18 cellular contexts compared by ENCODE assay signal in genomic region chr3:57709559-57709958, GRCh38. TPM values are rescaled to one million over a fixed set of nuclear protein-coding genes. Genes with fewer than 3 reads are reported as not detected.
DNase-seq lines count a peak whose midpoint lies in the region; ATAC-seq and TF ChIP-seq lines count a peak whose summit lies in the region.
"Had no signal": no experiment of that assay in that cellular context is flagged by ENCODE, and none has a peak within 500 bp of the region (broad histone marks: within the 10 kb centered on the region; RNA-seq: fewer than 3 reads in every experiment).

No MANE protein-coding gene starts in this region.

- H3K27me3 ChIP-seq in ACC112 (ENCODE audit: insufficient read depth, low read length) (no peaks in the 10 kb centered on the region), muscle layer of duodenum (ENCODE audit: low read depth, low read length) (no peaks in the 10 kb centered on the region), Caco-2 (replicated peaks; ENCODE audit: control insufficient read depth, insufficient read depth, low read length) (no peaks in the 10 kb centered on the region)
- H3K27me3 ChIP-seq: colonic mucosa, heart left ventricle had no signal

- intact Hi-C loops in Caco-2 (cut with micrococcal nuclease; ENCODE audit: unreplicated experiment) = no loop called here

- H2AFZ ChIP-seq in ACC112 (ENCODE audit: low read length, unreplicated experiment) = peak overlapping the region; percentile 77

- no peaks in the 10 kb centered on the region for H3K9me3 ChIP-seq in muscle layer of duodenum (ENCODE audit: control insufficient read depth in 1 of 2, low read length in 2 of 2)
- no peaks in the 10 kb centered on the region for H3K9me3 ChIP-seq in Caco-2
- H3K9me3 ChIP-seq: colonic mucosa, heart left ventricle, psoas muscle had no signal

- H3K27ac Mint-ChIP-seq in chondrocyte (ENCODE audit: unreplicated experiment) = peak overlapping the region; percentile 2
- H3K27ac Mint-ChIP-seq in Caco-2 (ENCODE audit: unreplicated experiment) = no peak overlapping the region
- H3K27ac Mint-ChIP-seq: activated CD8-positive, alpha-beta T cell treated with anti-CD3 and anti-CD28 coated beads for 36 hours; activated T-helper 17 cell treated with anti-CD3 and anti-CD28 coated beads, Interleukin-2, amount 50 U/mL, for 72 hours had no signal

- H3K79me2 ChIP-seq in ACC112 (ENCODE audit: control insufficient read depth, insufficient read depth, low read length, unreplicated experiment) = no peaks in the 10 kb centered on the region

- H3K4me3 Mint-ChIP-seq in chondrocyte (ENCODE audit: unreplicated experiment) = no peak overlapping the region
- H3K4me3 Mint-ChIP-seq in Caco-2 (ENCODE audit: unreplicated experiment) = no peak overlapping the region
- H3K4me3 Mint-ChIP-seq: activated CD8-positive, alpha-beta T cell treated with anti-CD3 and anti-CD28 coated beads for 36 hours; activated T-helper 17 cell treated with anti-CD3 and anti-CD28 coated beads, Interleukin-2, amount 50 U/mL, for 72 hours had no signal

- CTCF ChIA-PET in Caco-2 (lab: Charles Lee) = no interaction called here

- H3K9me3 Mint-ChIP-seq in chondrocyte (ENCODE audit: low read depth) = peaks cover 3% of the 10 kb centered on the region
- H3K9me3 Mint-ChIP-seq in Caco-2 (ENCODE audit: unreplicated experiment) = no peaks in the 10 kb centered on the region
- H3K9me3 Mint-ChIP-seq: activated CD8-positive, alpha-beta T cell treated with anti-CD3 and anti-CD28 coated beads for 36 hours; activated T-helper 17 cell treated with anti-CD3 and anti-CD28 coated beads, Interleukin-2, amount 50 U/mL, for 72 hours had no signal

- H3K27me3 Mint-ChIP-seq in chondrocyte (ENCODE audit: low read depth) (no peaks in the 10 kb centered on the region), Caco-2 (ENCODE audit: insufficient read depth, unreplicated experiment) (no peaks in the 10 kb centered on the region)

- no peak for ATAC-seq in GM18861 (IDR thresholded peaks at IDR 0.05; ENCODE audit: unreplicated experiment)
- ATAC-seq: activated CD8-positive, alpha-beta T cell treated with anti-CD3 and anti-CD28 coated beads for 36 hours; activated T-helper 17 cell treated with anti-CD3 and anti-CD28 coated beads, Interleukin-2, amount 50 U/mL, for 72 hours; heart left ventricle; psoas muscle had no signal

- peak; percentile 2 for DNase-seq in NCI-H1048 (lab: John Stamatoyannopoulos, UW)
- DNase-seq in chondrocyte (ENCODE audit: low spot score) = no peak
- no peak for DNase-seq in MV-4-11 (lab: John Stamatoyannopoulos, UW)
- no peak for DNase-seq in Caco-2
- DNase-seq in activated CD8-positive, alpha-beta memory T cell treated with anti-CD3 and anti-CD28 coated beads for 24 hours = no peak
- DNase-seq: activated CD8-positive, alpha-beta T cell treated with anti-CD3 and anti-CD28 coated beads for 36 hours; amygdala; colonic mucosa; HCEC 1CT; heart left ventricle; KBM-7; NCI-H1436 treated with DMSO at 0.1 percent for 48 hours; NCI-H2227 treated with DMSO at 0.1 percent for 48 hours; psoas muscle had no signal

- POLR2A ChIA-PET in Caco-2 (lab: Charles Lee) = no interaction called here

- peaks cover 2% of the 10 kb centered on the region for H3K36me3 Mint-ChIP-seq in chondrocyte (ENCODE audit: low read depth)
- H3K36me3 Mint-ChIP-seq in Caco-2 (ENCODE audit: insufficient read depth, unreplicated experiment) = no peaks in the 10 kb centered on the region

- H3K4me3 ChIP-seq in ACC112 (ENCODE audit: low read depth, low read length) (no peak overlapping the region), muscle layer of duodenum (ENCODE audit: low read depth in 1 of 2, low read length in 2 of 2) (no peak overlapping the region), Caco-2 (ENCODE audit: low read depth, low read length) (no peak overlapping the region)
- H3K4me3 ChIP-seq: colonic mucosa, heart left ventricle, psoas muscle had no signal

- H3K4me1 Mint-ChIP-seq in chondrocyte (ENCODE audit: low read depth) = peaks cover 9% of the 10 kb centered on the region
- H3K4me1 Mint-ChIP-seq in Caco-2 (ENCODE audit: low read depth, unreplicated experiment) = peaks cover 6% of the 10 kb centered on the region
- H3K4me1 Mint-ChIP-seq: activated T-helper 17 cell treated with anti-CD3 and anti-CD28 coated beads, Interleukin-2, amount 50 U/mL, for 72 hours had no signal

- H3K4me1 ChIP-seq in ACC112 (ENCODE audit: control insufficient read depth, insufficient read depth, low read length, unreplicated experiment) (peaks cover 10% of the 10 kb centered on the region), muscle layer of duodenum (ENCODE audit: control insufficient read depth in 1 of 2, insufficient read depth in 2 of 2, low read length in 2 of 2) (no peaks in the 10 kb centered on the region), Caco-2 (peaks cover 7% of the 10 kb centered on the region)
- H3K4me1 ChIP-seq: colonic mucosa, psoas muscle had no signal

- BruUV-seq in Caco-2 (replicated peaks; lab: Mats Ljungman, UMichigan) = no TSS peak

- no peak for TF ChIP-seq CTCF in chondrocyte (IDR thresholded peaks at IDR 0.05)
- no peak for TF ChIP-seq CTCF in Caco-2 (IDR thresholded peaks at IDR 0.05; ENCODE audit: insufficient read depth in 1 of 2, low read depth in 1 of 2, low read length in 1 of 2, severe bottlenecking in 1 of 2, unreplicated experiment in 1 of 2)

- no peak overlapping the region for H3K27ac ChIP-seq in ACC112 (ENCODE audit: low read depth, low read length)
- peak overlapping the region; percentile 43 for H3K27ac ChIP-seq in muscle layer of duodenum (ENCODE audit: low read length)
- H3K27ac ChIP-seq: colonic mucosa, heart left ventricle, psoas muscle had no signal

- H3K36me3 ChIP-seq in ACC112 (ENCODE audit: insufficient read depth, low read length) (no peaks in the 10 kb centered on the region), muscle layer of duodenum (ENCODE audit: control insufficient read depth in 1 of 2, insufficient read depth in 2 of 2, low read length in 2 of 2) (no peaks in the 10 kb centered on the region), Caco-2 (ENCODE audit: control insufficient read depth, insufficient read depth, low read length) (no peaks in the 10 kb centered on the region)
- H3K36me3 ChIP-seq: colonic mucosa, heart left ventricle had no signal

RNA-seq across cellular contexts. Expression of gene DENND6A, which starts 16.7 kb away (rescaled TPM):
- total RNA-seq in chondrocyte (17.7 to 19.8 TPM (median 19.8 TPM) in 3 replicates), Caco-2 (2022) (20.6 and 21.8 TPM in 2 replicates)

RNA-seq across cellular contexts. Expression of gene SLMAP, which starts 46.5 kb away (rescaled TPM):
- total RNA-seq in chondrocyte (105 to 116 TPM (median 116 TPM) in 3 replicates), Caco-2 (2022) (126 and 136 TPM in 2 replicates)
